In genomic region chr2:212173771-212174510, GRCh38 we compare ENCODE assay signal across 25 cellular contexts.
A peak's percentile ranks its signal among the peaks of the same experiment; 100 is the strongest.
DNase-seq lines count a peak whose midpoint lies in the region; ATAC-seq and TF ChIP-seq lines count a peak whose summit lies in the region.
"Had no signal": no experiment of that assay in that cellular context is flagged by ENCODE, and none has a peak within 500 bp of the region (broad histone marks: within the 10 kb centered on the region; RNA-seq: fewer than 3 reads in every experiment).

No MANE protein-coding gene starts in this region.

- H3K36me3 ChIP-seq in osteoblast (ENCODE audit: insufficient read depth, low read length), result no peaks in the 10 kb centered on the region
- H3K36me3 ChIP-seq: breast epithelium, heart right ventricle, left ventricle myocardium inferior, prostate gland, suprapubic skin, vagina had no signal

- H3K4me2 ChIP-seq in osteoblast (ENCODE audit: insufficient read depth, low read length), result no peak overlapping the region
- H3K4me2 ChIP-seq: KMS-11 had no signal

- H3K27ac ChIP-seq in osteoblast (ENCODE audit: low read depth, low read length), result no peak overlapping the region
- H3K27ac ChIP-seq: breast epithelium, C4-2B, heart right ventricle, KMS-11, left ventricle myocardium inferior, prostate gland, suprapubic skin, vagina had no signal

- H3K4me3 ChIP-seq in choroid plexus epithelial cell (ENCODE audit: low read depth, low read length) (no peak overlapping the region), osteoblast (ENCODE audit: insufficient read depth, low read length) (no peak overlapping the region)
- H3K4me3 ChIP-seq: breast epithelium, heart right ventricle, left ventricle myocardium inferior, prostate gland, suprapubic skin, vagina had no signal

- no peaks in the 10 kb centered on the region for H3K27me3 ChIP-seq in osteoblast (ENCODE audit: insufficient read depth, low read length)
- H3K27me3 ChIP-seq: breast epithelium, heart right ventricle, suprapubic skin, vagina had no signal

- H3K4me1 ChIP-seq in osteoblast (ENCODE audit: insufficient read depth, low read length), result no peaks in the 10 kb centered on the region
- H3K4me1 ChIP-seq: breast epithelium, heart right ventricle, prostate gland, suprapubic skin, vagina had no signal

- peak overlapping the region; percentile 14 for H2AFZ ChIP-seq in osteoblast (ENCODE audit: low read length)

- H3K79me2 ChIP-seq in osteoblast (ENCODE audit: insufficient read depth, low read length), result no peaks in the 10 kb centered on the region

- no peaks in the 10 kb centered on the region for H4K20me1 ChIP-seq in osteoblast (ENCODE audit: insufficient read depth, low read length)

- ATAC-seq in GM21381 (IDR thresholded peaks at IDR 0.05; ENCODE audit: unreplicated experiment), result no peak
- ATAC-seq in GM19351 (IDR thresholded peaks at IDR 0.05; ENCODE audit: unreplicated experiment), result no peak
- ATAC-seq: heart right ventricle; stimulated activated effector memory CD8-positive, alpha-beta T cell treated with anti-CD3 and anti-CD28 coated beads, Interleukin-12 subunit alpha, Interleukin-12 subunit beta, amount 100 ng/mL, for 72 hours had no signal

- no peaks in the 10 kb centered on the region for H3K9me3 ChIP-seq in osteoblast (ENCODE audit: low read depth, low read length)
- H3K9me3 ChIP-seq: breast epithelium, prostate gland, suprapubic skin, vagina had no signal

- DNase-seq in NCI-H748 (lab: John Stamatoyannopoulos, UW; ENCODE audit: unreplicated experiment), result peak; percentile 23
- no peak for DNase-seq in NCI-H748 treated with DMSO at 0.1 percent for 48 hours (lab: John Stamatoyannopoulos, UW)
- peak; percentile 32 for DNase-seq in LHCN-M2 (ENCODE audit: low read depth)
- peak; percentile 35 for DNase-seq in choroid plexus epithelial cell (ENCODE audit: low read depth)
- DNase-seq in osteoblast (ENCODE audit: insufficient read length, low spot score, missing footprints), result no peak
- no peak for DNase-seq in islet precursor cell
- DNase-seq: activated B cell treated with CpG ODN at 0.5 μM for 24 hours; activated CD4-positive, alpha-beta T cell treated with anti-CD3 and anti-CD28 coated beads, Interleukin-2, amount 50 U/mL, for 48 hours; activated effector memory CD4-positive, alpha-beta T cell treated with anti-CD3 and anti-CD28 coated beads, Interleukin-2, amount 50 U/mL, for 16 hours; Calu3; H9; heart right ventricle; left ventricle myocardium inferior; MV-4-11; NCI-H187 treated with DMSO at 0.1 percent for 48 hours; T1000 had no signal

- TF ChIP-seq CTCF in choroid plexus epithelial cell (conservative IDR thresholded peaks at IDR 0.05; ENCODE audit: low read depth, low read length) (no peak), osteoblast (IDR thresholded peaks at IDR 0.05; ENCODE audit: extremely low read depth, low read depth, low read length) (no peak)

Comparison
In these comparisons a context has a peak if more than half of its experiments do, and no peak if none do; other contexts are left out.
1. DNase-seq: peak in NCI-H748 (single experiment), LHCN-M2 (single experiment) and choroid plexus epithelial cell (single experiment); none in NCI-H748 treated with DMSO at 0.1 percent for 48 hours (single experiment), osteoblast (single experiment) and islet precursor cell (single experiment).